ENCODE assay signal across 1 cellular context in genomic region chr17:18203308-18203707, GRCh38.
TF ChIP-seq lines count a peak whose summit lies in the region.

No MANE protein-coding gene starts in this region.

TF ChIP-seq in Ishikawa, 13 proteins besides CTCF, POLR2A, EP300 and RAD21:
- TF ChIP-seq USF1 (IDR thresholded peaks at IDR 0.05) (peak; percentile 58), NFIC (IDR thresholded peaks at IDR 0.05) (no peak)
